ENCODE assay signal across 9 cellular contexts in the genomic region with DNA sequence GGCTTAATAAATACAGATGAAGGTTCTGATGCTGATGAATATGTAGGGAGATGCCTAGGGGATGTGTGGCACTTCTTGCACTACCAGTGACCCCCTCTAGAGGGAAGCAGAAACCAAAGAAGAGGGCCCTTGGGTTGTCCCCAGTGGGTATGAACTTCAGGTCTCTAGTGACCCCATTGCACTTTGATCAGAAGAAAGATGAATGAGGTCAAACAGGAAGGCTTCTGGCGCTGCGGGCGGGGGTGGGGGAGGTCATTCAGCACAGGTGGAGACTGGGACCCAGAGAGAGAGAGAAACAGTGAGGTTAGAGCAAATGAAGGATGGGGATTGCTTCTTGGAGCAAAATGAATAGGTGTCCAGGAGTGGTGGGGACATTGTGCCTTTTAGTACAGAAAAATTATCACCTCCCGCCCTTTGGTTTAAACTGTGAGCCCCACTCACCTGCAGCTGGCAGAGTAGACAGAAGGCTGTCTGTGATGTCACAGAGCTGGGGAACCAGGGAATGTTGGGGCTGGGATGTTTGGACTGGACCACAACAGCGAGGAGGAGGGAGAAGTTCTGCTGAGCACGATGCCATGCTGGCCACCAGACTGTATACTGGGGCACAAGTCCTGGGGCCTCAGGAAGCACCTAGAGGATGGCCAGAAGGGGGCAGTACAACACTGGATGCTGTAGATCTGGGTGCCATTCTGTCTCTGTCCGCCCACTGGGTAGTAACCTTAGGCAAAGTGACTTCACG. TPM values are rescaled to one million over a fixed set of nuclear protein-coding genes. Genes with fewer than 3 reads are reported as not detected.
DNase-seq lines count a peak whose midpoint lies in the region; ATAC-seq and TF ChIP-seq lines count a peak whose summit lies in the region.
"Had no signal": no experiment of that assay in that cellular context is flagged by ENCODE, and none has a peak within 500 bp of the region (broad histone marks: within the 10 kb centered on the region; RNA-seq: fewer than 3 reads in every experiment).

A gene with protein sequence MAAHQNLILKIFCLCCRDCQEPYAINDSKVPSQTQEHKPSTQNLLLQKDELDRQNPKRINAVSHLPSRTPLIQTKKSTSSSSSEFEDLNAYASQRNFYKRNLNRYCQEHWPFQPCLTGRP (minus strand): TSS at position 599 of the 739 bp plus-strand sequence. CDS start 10,469 bp downstream, outside the sequence.

- no peak within 1 kb of the TSS for H2AFZ ChIP-seq in mammary epithelial cell (ENCODE audit: low read depth, low read length)

- no peaks in the 10 kb centered on the region for H3K9me3 Mint-ChIP-seq in WTC11

- BruUV-seq in A673 (replicated peaks; lab: Mats Ljungman, UMichigan) (no TSS peak), mammary epithelial cell (replicated peaks; lab: Mats Ljungman, UMichigan) (no TSS peak)

- no peaks in the 10 kb centered on the region for H3K79me2 ChIP-seq in mammary epithelial cell (ENCODE audit: insufficient read depth, low read length)

- 68% methylated on average over 4 of the region's 8 CpGs for WGBS in mammary epithelial cell (ENCODE audit: low coverage, missing lambda C conversion rate)

- H3K27me3 Mint-ChIP-seq in WTC11 (ENCODE audit: low read depth), result 0 out of 2 replicates have a peak, but pooled peaks cover 4% of the 10 kb centered on the region

- no peaks in the 10 kb centered on the region for H3K27me3 ChIP-seq in A673 (replicated peaks; ENCODE audit: insufficient read depth, low read depth, low read length, poor library complexity)
- no peaks in the 10 kb centered on the region for H3K27me3 ChIP-seq in mammary epithelial cell (ENCODE audit: insufficient read depth, low read length)
- no peaks in the 10 kb centered on the region for H3K27me3 ChIP-seq in left lung

- ATAC-seq in GM18517 (IDR thresholded peaks at IDR 0.05; ENCODE audit: unreplicated experiment) (peak; percentile 87), HG03066 (IDR thresholded peaks at IDR 0.05; ENCODE audit: low read depth, unreplicated experiment) (peak; percentile 75), WTC11 (peak; percentile 95), left lung (peak; percentile 95)

- DNase-seq in A673 (ENCODE audit: low spot score), result peak; percentile 84
- DNase-seq in NCI-H2196 treated with DMSO at 0.1 percent for 48 hours (lab: John Stamatoyannopoulos, UW; ENCODE audit: unreplicated experiment), result peak; percentile 33
- peak; percentile 75 for DNase-seq in WTC11 (ENCODE audit: low spot score)
- DNase-seq in mammary epithelial cell, result peak; percentile 73
- DNase-seq in left lung, result peak in 1 of 2 donors; percentile 67
- peak; percentile 45 for DNase-seq in stimulated activated CD8-positive, alpha-beta memory T cell treated with anti-CD3 and anti-CD28 coated beads, Interleukin-12 subunit alpha, Interleukin-12 subunit beta, amount 100 ng/mL, for 4 hours (ENCODE audit: low read depth)

- intact Hi-C loops in A673 (cut with micrococcal nuclease; ENCODE audit: unreplicated experiment) (loop anchor here (1.0 kb wide), 2 partner anchors 226 to 333 kb away; no protein-coding TSS in a partner anchor), mammary epithelial cell (cut with micrococcal nuclease) (loop anchor here (1.0 to 5.0 kb wide), 9 partner anchors 19 to 843 kb away; partner anchors contain the start of gene TNFSF15), left lung (cut with DNase I) (loop anchor here in 1 of 2 donors (10.0 kb wide), 2 partner anchors 233 to 333 kb away; no protein-coding TSS in a partner anchor)

- H3K4me1 ChIP-seq in A673 (ENCODE audit: insufficient read depth, low read length, poor library complexity, severe bottlenecking) (peaks cover 16% of the 10 kb centered on the region), mammary epithelial cell (ENCODE audit: insufficient read depth, low read length) (peaks cover 33% of the 10 kb centered on the region), left lung (peaks cover 0 to 4% of the 10 kb centered on the region in 2 donors)

- TF ChIP-seq CTCF in A673 (conservative IDR thresholded peaks at IDR 0.05; ENCODE audit: low read depth, low read length) (peak; percentile 74), WTC11 (IDR thresholded peaks at IDR 0.05) (peak; percentile 63), mammary epithelial cell (conservative IDR thresholded peaks at IDR 0.05 in 1 of 2, IDR thresholded peaks at IDR 0.05 in 1 of 2; ENCODE audit: extremely low read depth in 1 of 2, insufficient read depth in 1 of 2, low read depth in 1 of 2, low read length in 2 of 2) (peak; percentile 84 to 95), left lung (IDR thresholded peaks at IDR 0.05) (peak; percentile 44 to 63)

- dilution Hi-C loops in mammary epithelial cell (cut with HindIII; ENCODE audit: low sequenced_read_pairs), result no loop called here

- H3K36me3 ChIP-seq in A673 (ENCODE audit: insufficient read depth, low read length, poor library complexity, severe bottlenecking) (no peaks in the 10 kb centered on the region), mammary epithelial cell (ENCODE audit: insufficient read depth, low read length) (no peaks in the 10 kb centered on the region), left lung (no peaks in the 10 kb centered on the region)

- H4K20me1 ChIP-seq in mammary epithelial cell (ENCODE audit: insufficient read depth, low read length), result no peaks in the 10 kb centered on the region

- CTCF ChIA-PET in A673 (lab: Charles Lee) (interaction anchor here (0.6 to 1.2 kb wide), 3 partner anchors 118 to 333 kb away, joined by 3 to 5 read pairs (median 3); no protein-coding TSS in a partner anchor), WTC11 (lab: Charles Lee) (interaction anchor here (0.7 to 4.8 kb wide), 21 partner anchors 9 to 334 kb away, joined by 3 to 39 read pairs (median 4); partner anchors contain the start of gene AKNA), mammary epithelial cell (lab: Charles Lee; ENCODE audit: low non-redundant PET) (no interaction called here)

- no peaks in the 10 kb centered on the region for H3K36me3 Mint-ChIP-seq in WTC11

- POLR2A ChIA-PET in A673 (lab: Charles Lee; ENCODE audit: low non-redundant PET), result no interaction called here
- POLR2A ChIA-PET in WTC11 (lab: Charles Lee), result no interaction called here

- no peak within 1 kb of the TSS for H3K9ac ChIP-seq in mammary epithelial cell (ENCODE audit: insufficient read depth, low read length)

- no peak within 1 kb of the TSS for H3K27ac ChIP-seq in A673 (ENCODE audit: low read depth, low read length, poor library complexity, severe bottlenecking)
- H3K27ac ChIP-seq in mammary epithelial cell (ENCODE audit: insufficient read depth, low read depth, low read length), result no peak within 1 kb of the TSS
- H3K27ac ChIP-seq in left lung, result no peak within 1 kb of the TSS

- H3K4me2 ChIP-seq in mammary epithelial cell (ENCODE audit: insufficient read depth, low read depth, low read length), result no peak within 1 kb of the TSS

- H3K27ac Mint-ChIP-seq in WTC11, result 0 out of 2 replicates have a peak within 1 kb of the TSS, but pooled peaks have one; percentile 57

- H3K9me3 ChIP-seq in A673 (ENCODE audit: low read depth, low read length, poor library complexity, severe bottlenecking) (no peaks in the 10 kb centered on the region), mammary epithelial cell (replicated peaks; ENCODE audit: insufficient read depth, low read length) (no peaks in the 10 kb centered on the region), left lung (no peaks in the 10 kb centered on the region)

- no peak within 1 kb of the TSS for H3K4me3 Mint-ChIP-seq in WTC11

- H3K4me3 ChIP-seq in A673 (ENCODE audit: low read depth, low read length, poor library complexity, severe bottlenecking), result no peak within 1 kb of the TSS
- H3K4me3 ChIP-seq in mammary epithelial cell (replicated peaks in 1 of 3; ENCODE audit: insufficient read depth in 1 of 3, low read depth in 2 of 3, low read length in 3 of 3), result no peak within 1 kb of the TSS
- H3K4me3 ChIP-seq in left lung, result no peak within 1 kb of the TSS

- in situ Hi-C loops in mammary epithelial cell (cut with MboI; ENCODE audit: low sequenced_read_pairs in 2 of 2), result loop anchor here in 1 of 2 donors (5.0 to 25.0 kb wide), 2 partner anchors 331 to 531 kb away; no protein-coding TSS in a partner anchor

- no peaks in the 10 kb centered on the region; the same call in 1 of the 2 replicates for H3K4me1 Mint-ChIP-seq in WTC11

TF ChIP-seq in WTC11, 78 proteins besides CTCF, POLR2A, EP300 and RAD21:
- TF ChIP-seq ZNF396 (CRISPR knock-in tag; IDR thresholded peaks at IDR 0.05; ENCODE audit: borderline replicate concordance) (0 out of 2 replicates have a peak, but pooled peaks have one; percentile 1), SOX15 (CRISPR knock-in tag; IDR thresholded peaks at IDR 0.05) (no peak), TP53 (CRISPR knock-in tag; IDR thresholded peaks at IDR 0.05) (no peak)
TF ChIP-seq in WTC11: peak in this region for 1.

RNA-seq across cellular contexts. Expression of the gene that starts here (rescaled TPM):
- total RNA-seq in A673 (2021) (not detected in 2 replicates), WTC11 (2021) (not detected in 3 replicates), mammary epithelial cell (not detected), left lung (not detected)
- not detected for polyA plus RNA-seq in mammary epithelial cell
- not detected for polyA minus RNA-seq in mammary epithelial cell
- total RNA-seq: subcutaneous adipose tissue had no signal

Comparison
In these comparisons a context has a peak if more than half of its experiments do, and no peak if none do; other contexts are left out.
1. Peak in DNase-seq in A673; RNA of the gene not detected or under 1 TPM.
2. Peak in DNase-seq and ATAC-seq in WTC11; RNA of the gene not detected or under 1 TPM.
3. Peak in DNase-seq in mammary epithelial cell; RNA of the gene not detected or under 1 TPM.
4. Peak in ATAC-seq in left lung; RNA of the gene not detected or under 1 TPM.